ENCODE assay signal across 1 cellular context in genomic region chr1:197690074-197690473, GRCh38.
TF ChIP-seq lines count a peak whose summit lies in the region.

No MANE protein-coding gene starts in this region.

TF ChIP-seq in K562, 482 proteins besides CTCF, POLR2A, EP300 and RAD21 (continued from another document and continues in another):
- TF ChIP-seq PBX2 (CRISPR knock-in tag; IDR thresholded peaks at IDR 0.05; ENCODE audit: low read depth), result no peak
- 0 out of 2 replicates have a peak, but pooled peaks have one; percentile 38 for TF ChIP-seq PBX2 (tag; conservative IDR thresholded peaks at IDR 0.05; ENCODE audit: low read depth)
- TF ChIP-seq ZBTB11 (CRISPR knock-in tag; IDR thresholded peaks at IDR 0.05), result no peak
- no peak for TF ChIP-seq NKRF (IDR thresholded peaks at IDR 0.05; ENCODE audit: borderline replicate concordance)
- TF ChIP-seq TEAD4 (IDR thresholded peaks at IDR 0.05; ENCODE audit: low read length), result peak; percentile 29; the same call in 1 of the 2 replicates
- no peak for TF ChIP-seq TEAD4 (CRISPR knock-in tag; IDR thresholded peaks at IDR 0.05; ENCODE audit: borderline replicate concordance)
- no peak for TF ChIP-seq MITF (IDR thresholded peaks at IDR 0.05)
- peak; percentile 31 for TF ChIP-seq MEIS2 (IDR thresholded peaks at IDR 0.05; ENCODE audit: partially characterized antibody)
- peak; percentile 53; the same call in 1 of the 2 replicates for TF ChIP-seq USF2 (CRISPR knock-in tag; IDR thresholded peaks at IDR 0.05)
- no peak for TF ChIP-seq BRF2 (IDR thresholded peaks at IDR 0.05; ENCODE audit: borderline replicate concordance, insufficient read depth, insufficient read length)
- TF ChIP-seq ARID3A (IDR thresholded peaks at IDR 0.05; ENCODE audit: borderline replicate concordance, low read depth, low read length), result no peak
- TF ChIP-seq PHTF2 (CRISPR knock-in tag; IDR thresholded peaks at IDR 0.05), result no peak
- no peak for TF ChIP-seq CUX1 (CRISPR knock-in tag; IDR thresholded peaks at IDR 0.05)
- no peak for TF ChIP-seq TEAD2 (tag; IDR thresholded peaks at IDR 0.05)
- peak; percentile 87 for TF ChIP-seq PKNOX1 (IDR thresholded peaks at IDR 0.05)
- TF ChIP-seq ZNF146 (CRISPR knock-in tag; IDR thresholded peaks at IDR 0.05; ENCODE audit: unreplicated experiment), result no peak
- TF ChIP-seq GTF3C2 (IDR thresholded peaks at IDR 0.05; ENCODE audit: borderline replicate concordance, extremely low read depth, insufficient read length), result no peak
- no peak for TF ChIP-seq ZNF512 (tag; IDR thresholded peaks at IDR 0.05)
- TF ChIP-seq RFX7 (CRISPR knock-in tag; IDR thresholded peaks at IDR 0.05), result no peak
- no peak for TF ChIP-seq CREB5 (CRISPR knock-in tag; IDR thresholded peaks at IDR 0.05)
